11 cellular contexts compared by ENCODE assay signal in genomic region chr4:180960758-180961401, GRCh38.
DNase-seq lines count a peak whose midpoint lies in the region; ATAC-seq and TF ChIP-seq lines count a peak whose summit lies in the region.
"Had no signal": no experiment of that assay in that cellular context is flagged by ENCODE, and none has a peak within 500 bp of the region (broad histone marks: within the 10 kb centered on the region; RNA-seq: fewer than 3 reads in every experiment).

No MANE protein-coding gene starts in this region.

- H3K9me3 ChIP-seq in HEK293 (ENCODE audit: control insufficient read depth, insufficient read depth, low read depth, low read length) = no peaks in the 10 kb centered on the region
- no peaks in the 10 kb centered on the region for H3K9me3 ChIP-seq in neuronal stem cell (replicated peaks in 1 of 2; ENCODE audit: control insufficient read depth in 2 of 2, insufficient read depth in 1 of 2, low read depth in 1 of 2, low read length in 2 of 2)
- no peaks in the 10 kb centered on the region for H3K9me3 ChIP-seq in transverse colon
- no peaks in the 10 kb centered on the region for H3K9me3 ChIP-seq in upper lobe of left lung
- H3K9me3 ChIP-seq: adrenal gland had no signal

- TF ChIP-seq CTCF in HEK293 (tag by site-specific recombination; IDR thresholded peaks at IDR 0.05) = no peak
- TF ChIP-seq CTCF in epithelial cell of proximal tubule (conservative IDR thresholded peaks at IDR 0.05; ENCODE audit: low read depth, low read length) = peak; percentile 44
- no peak for TF ChIP-seq CTCF in transverse colon (IDR thresholded peaks at IDR 0.05)
- TF ChIP-seq CTCF in upper lobe of left lung (IDR thresholded peaks at IDR 0.05) = no peak

- no peak for ATAC-seq in GM19324 (IDR thresholded peaks at IDR 0.05; ENCODE audit: low FRiP score, unreplicated experiment)
- ATAC-seq in HG02759 (IDR thresholded peaks at IDR 0.05; ENCODE audit: unreplicated experiment) = no peak
- ATAC-seq in upper lobe of left lung (ENCODE audit: low FRiP score in 2 of 2) = no peak

- no peaks in the 10 kb centered on the region for H3K36me3 ChIP-seq in HEK293 (ENCODE audit: control insufficient read depth in 2 of 2, insufficient read depth in 1 of 2, low read length in 2 of 2)
- H3K36me3 ChIP-seq in neuronal stem cell (replicated peaks in 1 of 2; ENCODE audit: control insufficient read depth in 2 of 2, insufficient read depth in 2 of 2, low read length in 2 of 2) = no peaks in the 10 kb centered on the region
- no peaks in the 10 kb centered on the region for H3K36me3 ChIP-seq in transverse colon
- H3K36me3 ChIP-seq in upper lobe of left lung = no peaks in the 10 kb centered on the region
- H3K36me3 ChIP-seq: adrenal gland had no signal

- H3K4me1 ChIP-seq in HEK293 (ENCODE audit: control insufficient read depth, insufficient read depth, low read length) = no peaks in the 10 kb centered on the region
- peaks cover 2 to 14% of the 10 kb centered on the region in 2 donors for H3K4me1 ChIP-seq in neuronal stem cell (ENCODE audit: control insufficient read depth in 2 of 2, insufficient read depth in 1 of 2, low read depth in 1 of 2, low read length in 2 of 2)
- H3K4me1 ChIP-seq in transverse colon = no peaks in the 10 kb centered on the region
- H3K4me1 ChIP-seq in upper lobe of left lung = no peaks in the 10 kb centered on the region
- H3K4me1 ChIP-seq: adrenal gland had no signal

- intact Hi-C loops in transverse colon (cut with DNase I; ENCODE audit: low total_unique reads) = no loop called here

- H2BK120ac ChIP-seq in neuronal stem cell (ENCODE audit: low read depth, low read length) = no peak overlapping the region

- H2BK5ac ChIP-seq in neuronal stem cell (ENCODE audit: low read length) = no peak overlapping the region

- H3K23ac ChIP-seq in neuronal stem cell (ENCODE audit: low read depth, low read length, poor library complexity) = no peak overlapping the region

- H2BK15ac ChIP-seq in neuronal stem cell (ENCODE audit: low read length) = no peak overlapping the region

- H4K91ac ChIP-seq in neuronal stem cell (ENCODE audit: low read depth, low read length, poor library complexity) = no peak overlapping the region

- DNase-seq in NCI-H82 treated with DMSO at 0.1 percent for 48 hours (lab: John Stamatoyannopoulos, UW; ENCODE audit: unreplicated experiment) (peak; percentile 68), epithelial cell of proximal tubule (ENCODE audit: low read depth) (no peak), neuronal stem cell (ENCODE audit: low spot score) (peak; percentile 48), transverse colon (no peak), upper lobe of left lung (no peak)
- DNase-seq: adrenal gland, Calu3, MV-4-11 had no signal

- no CpG with 5 or more reads among the region's 4 CpGs for WGBS in neuronal stem cell (ENCODE audit: extremely low coverage in 2 of 2, insufficient read length in 2 of 2, insufficient replicate concordance in 1 of 2), 2 donors
- WGBS in transverse colon (ENCODE audit: low coverage in 1 of 2), 2 donors = 73 to 74% methylated on average over 4 of the region's 4 CpGs
- 71% methylated on average over 4 of the region's 4 CpGs for WGBS in upper lobe of left lung, 2 donors

- no peak for TF ChIP-seq EP300 in transverse colon (IDR thresholded peaks at IDR 0.05; ENCODE audit: low read depth)
- no peak for TF ChIP-seq EP300 in upper lobe of left lung (IDR thresholded peaks at IDR 0.05)

- TF ChIP-seq POLR2A in transverse colon (IDR thresholded peaks at IDR 0.05) (no peak), upper lobe of left lung (IDR thresholded peaks at IDR 0.05) (no peak)

- H3K27me3 ChIP-seq in neuronal stem cell (ENCODE audit: control insufficient read depth in 3 of 3, insufficient read depth in 3 of 3, low read depth in 1 of 3, low read length in 3 of 3) = no peaks in the 10 kb centered on the region
- no peaks in the 10 kb centered on the region for H3K27me3 ChIP-seq in transverse colon
- no peaks in the 10 kb centered on the region for H3K27me3 ChIP-seq in upper lobe of left lung
- H3K27me3 ChIP-seq: adrenal gland had no signal

- in situ Hi-C loops in transverse colon (cut with MboI; ENCODE audit: low pct_ligation_motif_present in 1 of 4, low pct_unique_long_range_greater_than_20kb in 1 of 4, low sequenced_read_pairs in 3 of 4) = no loop called here

- H3K18ac ChIP-seq in neuronal stem cell (ENCODE audit: low read length) = no peak overlapping the region

- H3K9ac ChIP-seq in neuronal stem cell (ENCODE audit: low read depth, low read length, poor library complexity) = no peak overlapping the region

- H3K4me3 ChIP-seq in HEK293 (ENCODE audit: low read depth, low read length) (no peak overlapping the region), epithelial cell of proximal tubule (ENCODE audit: low read depth, low read length) (no peak overlapping the region), neuronal stem cell (ENCODE audit: low read length in 2 of 2) (no peak overlapping the region), transverse colon (no peak overlapping the region), upper lobe of left lung (no peak overlapping the region)
- H3K4me3 ChIP-seq: adrenal gland had no signal

- CTCF ChIA-PET in HEK293 (lab: Yijun Ruan, JAX) = interaction anchor here (0.7 kb wide), 1 partner anchor 49 kb away, joined by 4 read pairs; no protein-coding TSS in a partner anchor

- no peak overlapping the region for H2AK5ac ChIP-seq in neuronal stem cell (ENCODE audit: low read depth, low read length)

- H2BK12ac ChIP-seq in neuronal stem cell (ENCODE audit: low read length) = no peak overlapping the region

- H2AFZ ChIP-seq in neuronal stem cell (ENCODE audit: low read length) = peak overlapping the region; percentile 19

- H3K27ac ChIP-seq in HEK293 (ENCODE audit: extremely low read depth, low read depth, low read length) = no peak overlapping the region
- H3K27ac ChIP-seq in neuronal stem cell (replicated peaks; ENCODE audit: low read length) = no peak overlapping the region
- H3K27ac ChIP-seq in transverse colon = no peak overlapping the region
- no peak overlapping the region for H3K27ac ChIP-seq in upper lobe of left lung
- H3K27ac ChIP-seq: adrenal gland had no signal

- H3K79me1 ChIP-seq in neuronal stem cell (ENCODE audit: low read depth, low read length) = no peaks in the 10 kb centered on the region

- H3K14ac ChIP-seq in neuronal stem cell (ENCODE audit: low read length) = no peak overlapping the region

- H3K4me2 ChIP-seq in neuronal stem cell (ENCODE audit: insufficient read depth, low read length, poor library complexity, severe bottlenecking) = no peak overlapping the region

- no peak overlapping the region for H3K4ac ChIP-seq in neuronal stem cell (ENCODE audit: low read length)

- H4K8ac ChIP-seq in neuronal stem cell (ENCODE audit: low read depth, low read length) = no peak overlapping the region

- POLR2A ChIA-PET in HEK293 (lab: Yijun Ruan, JAX) = no interaction called here

TF ChIP-seq in HEK293, 187 proteins besides CTCF, POLR2A, EP300 and RAD21:
- TF ChIP-seq ZNF629 (tag by site-specific recombination; IDR thresholded peaks at IDR 0.05) (no peak), FEZF1 (tag by site-specific recombination; IDR thresholded peaks at IDR 0.05) (peak; percentile 13; the same call in 1 of the 2 replicates)

Comparison
In these comparisons a context has a peak if more than half of its experiments do, and no peak if none do; other contexts are left out.
1. DNase-seq: peak in NCI-H82 treated with DMSO at 0.1 percent for 48 hours (single experiment) and neuronal stem cell (single experiment); none in epithelial cell of proximal tubule (single experiment), transverse colon (single experiment) and upper lobe of left lung (0 of 2).